ENCODE assay signal across 10 cellular contexts in the genomic region with DNA sequence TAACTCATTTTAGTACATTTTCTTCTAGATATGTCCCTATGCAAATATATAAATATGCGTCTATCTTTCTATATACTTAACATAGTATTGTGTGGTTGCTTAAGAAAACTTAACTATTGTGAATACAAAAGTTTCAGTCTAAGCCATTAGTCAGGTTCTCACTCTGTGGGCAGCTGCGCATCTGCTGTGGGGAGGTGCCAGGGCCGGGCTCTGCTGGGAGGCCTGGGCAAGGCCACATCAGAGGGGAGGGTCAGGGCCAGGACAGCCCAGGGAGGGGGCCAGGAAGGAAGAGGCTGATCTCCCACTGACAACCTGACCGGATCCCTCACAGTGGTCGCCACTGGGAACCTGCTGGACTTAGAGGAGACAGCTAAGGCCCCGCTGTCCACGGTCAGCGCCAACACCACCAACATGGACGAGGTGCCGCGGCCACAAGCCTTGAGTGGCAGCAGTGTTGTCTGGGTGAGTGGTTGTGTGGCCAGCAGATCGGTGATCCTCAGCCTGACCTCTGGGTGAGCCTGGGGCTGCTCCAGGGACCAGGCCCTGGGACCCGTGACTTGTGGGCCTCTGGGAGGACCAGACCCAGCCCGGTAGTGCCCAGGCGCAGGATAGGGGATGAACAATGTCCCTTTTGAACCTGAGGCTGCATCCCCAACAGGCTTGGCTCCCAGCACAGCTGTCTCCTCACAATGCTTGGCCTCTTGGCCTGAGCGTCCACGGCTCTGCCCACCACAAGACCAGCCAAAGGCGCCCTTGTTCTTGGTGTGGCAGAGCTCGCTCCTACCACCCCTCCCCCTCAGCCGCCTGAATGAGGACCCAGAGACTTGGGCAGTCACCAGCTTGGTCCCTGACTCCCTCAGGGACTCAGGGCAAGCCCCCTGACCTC. TPM values are rescaled to one million over a fixed set of nuclear protein-coding genes. Genes with fewer than 3 reads are reported as not detected.
DNase-seq lines count a peak whose midpoint lies in the region; ATAC-seq and TF ChIP-seq lines count a peak whose summit lies in the region.
"Had no signal": no experiment of that assay in that cellular context is flagged by ENCODE, and none has a peak within 500 bp of the region (broad histone marks: within the 10 kb centered on the region; RNA-seq: fewer than 3 reads in every experiment).

No MANE protein-coding gene starts in this region.

- no peaks in the 10 kb centered on the region for H3K36me3 Mint-ChIP-seq in activated T-cell treated with anti-CD3 and anti-CD28 coated beads, Interleukin-2, amount 50 U/mL, for 72 hours (ENCODE audit: insufficient read depth in 2 of 2)

- H3K4me2 ChIP-seq in MM.1S (ENCODE audit: low read depth, low read length) = peak overlapping the region; percentile 59; the same call in 1 of the 2 replicates

- TF ChIP-seq CTCF in MM.1S (IDR thresholded peaks at IDR 0.05; ENCODE audit: low read length) = no peak

- peaks cover 25% of the 10 kb centered on the region for H3K36me3 ChIP-seq in MM.1S (replicated peaks; ENCODE audit: insufficient read depth, low read length)

- H3K4me3 Mint-ChIP-seq in activated T-cell treated with anti-CD3 and anti-CD28 coated beads, Interleukin-2, amount 50 U/mL, for 72 hours = peak overlapping the region; percentile 85 to 92

- H3K9me2 ChIP-seq in MM.1S (replicated peaks; ENCODE audit: insufficient read depth, low read length) = no peaks in the 10 kb centered on the region

- H3K9me3 ChIP-seq in MM.1S (replicated peaks; ENCODE audit: insufficient read depth, low read length) = no peaks in the 10 kb centered on the region
- H3K9me3 ChIP-seq: tibial artery had no signal

- H3F3A ChIP-seq in MM.1S (ENCODE audit: insufficient read depth, low read length) = peaks cover 34% of the 10 kb centered on the region

- H3K4me1 ChIP-seq in MM.1S (ENCODE audit: low read length) = peaks cover 61% of the 10 kb centered on the region

- peaks cover 91% of the 10 kb centered on the region for H3K4me1 Mint-ChIP-seq in activated T-cell treated with anti-CD3 and anti-CD28 coated beads, Interleukin-2, amount 50 U/mL, for 72 hours (ENCODE audit: low read depth)

- DNase-seq in MM.1S (peak; percentile 66), hippocampal formation (lab: John Stamatoyannopoulos, UW) (peak; percentile 91 to 93), NCI-H2107 (lab: John Stamatoyannopoulos, UW) (no peak), germinal center (ENCODE audit: low spot score) (no peak)
- DNase-seq in activated T-cell treated with anti-CD3 and anti-CD28 coated beads, Interleukin-2, amount 50 U/mL, for 72 hours = peak; percentile 45 to 53
- DNase-seq in stimulated activated CD8-positive, alpha-beta memory T cell treated with anti-CD3 and anti-CD28 coated beads, Interleukin-4, amount 100 ng/mL, for 48 hours = peak; percentile 56
- DNase-seq: DND-41, NCI-H1930, tibial artery had no signal

- H2AFZ ChIP-seq in MM.1S (ENCODE audit: low read length) = no peak overlapping the region

- no peaks in the 10 kb centered on the region for H3K27me3 Mint-ChIP-seq in activated T-cell treated with anti-CD3 and anti-CD28 coated beads, Interleukin-2, amount 50 U/mL, for 72 hours (ENCODE audit: low read depth)

- H3K79me2 ChIP-seq in MM.1S (ENCODE audit: low read length) = peaks cover 48% of the 10 kb centered on the region

- no peaks in the 10 kb centered on the region for H3K9me3 Mint-ChIP-seq in activated T-cell treated with anti-CD3 and anti-CD28 coated beads, Interleukin-2, amount 50 U/mL, for 72 hours

- peak overlapping the region; percentile 42; the same call in 1 of the 2 replicates for H3K9ac ChIP-seq in MM.1S (ENCODE audit: low read length)

- peak overlapping the region; percentile 94 for H3K27ac Mint-ChIP-seq in activated T-cell treated with anti-CD3 and anti-CD28 coated beads, Interleukin-2, amount 50 U/mL, for 72 hours

- H4K20me1 ChIP-seq in MM.1S (ENCODE audit: insufficient read depth, low read length) = no peaks in the 10 kb centered on the region

- H3K27ac ChIP-seq in MM.1S (ENCODE audit: low read length) = peak overlapping the region; percentile 90

- H3K4me3 ChIP-seq in MM.1S (ENCODE audit: low read length) = peak overlapping the region; percentile 19; the same call in 1 of the 2 replicates
- H3K4me3 ChIP-seq: tibial artery had no signal

- peak; percentile 51 to 53 for ATAC-seq in activated T-cell treated with anti-CD3 and anti-CD28 coated beads, Interleukin-2, amount 50 U/mL, for 72 hours (replicated peaks in 1 of 2)
- no peak for ATAC-seq in GM21723 (IDR thresholded peaks at IDR 0.05; ENCODE audit: unreplicated experiment)

- H3K27me3 ChIP-seq in MM.1S (replicated peaks; ENCODE audit: insufficient read depth, low read length) = no peaks in the 10 kb centered on the region
- H3K27me3 ChIP-seq: tibial artery had no signal

RNA-seq across cellular contexts. Expression of a gene that starts 20.2 kb away (rescaled TPM):
- total RNA-seq in activated T-cell treated with anti-CD3 and anti-CD28 coated beads, Interleukin-2, amount 50 U/mL, for 72 hours = 10 to 100 TPM; 13.5 to 14.7 TPM

RNA-seq across cellular contexts. Expression of a gene that starts 53.0 kb away (rescaled TPM):
- 10 to 100 TPM in 1 of 2 donors, 1 to 10 TPM in 1; 9.4 to 13.3 TPM for total RNA-seq in activated T-cell treated with anti-CD3 and anti-CD28 coated beads, Interleukin-2, amount 50 U/mL, for 72 hours

Comparison
In these comparisons a context has a peak if more than half of its experiments do, and no peak if none do; other contexts are left out.
1. DNase-seq: peak in MM.1S (single experiment), activated T-cell treated with anti-CD3 and anti-CD28 coated beads, Interleukin-2, amount 50 U/mL, for 72 hours (2 of 2), hippocampal formation (2 of 2) and stimulated activated CD8-positive, alpha-beta memory T cell treated with anti-CD3 and anti-CD28 coated beads, Interleukin-4, amount 100 ng/mL, for 48 hours (single experiment); none in NCI-H2107 (single experiment) and germinal center (single experiment).